In genomic region chr10:248307-248706, GRCh38 we compare ENCODE assay signal across 21 cellular contexts.
"Had no signal": no experiment of that assay in that cellular context is flagged by ENCODE, and none has a peak within 500 bp of the region (broad histone marks: within the 10 kb centered on the region; RNA-seq: fewer than 3 reads in every experiment).

No MANE protein-coding gene starts in this region.

- H3K9me3 Mint-ChIP-seq: endodermal cell; naive thymus-derived CD8-positive, alpha-beta T cell; neural crest cell; stimulated activated memory B cell treated with anti-CD40 and anti-IgM and Interleukin-4, amounts not matched to agents 10 μg/mL and 1 μg/mL and 100 μg/mL, for 72 hours; stimulated activated naive CD8-positive, alpha-beta T cell treated with anti-CD3 and anti-CD28 coated beads, Interleukin-15, Interleukin-2, amounts not matched to agents 100 ng/mL and 50 ng/mL, for 24 hours had no signal

- H3K79me2 ChIP-seq: hepatocyte had no signal

- H3K4me1 ChIP-seq: colonic mucosa, sigmoid colon, tibial artery, upper lobe of right lung, vagina had no signal

- DNase-seq: colonic mucosa; dermis blood vessel endothelial cell; endodermal cell; foreskin melanocyte; left colon; left ventricle myocardium superior; mucosa of descending colon; posterior cingulate gyrus; sigmoid colon; small intestine; stimulated activated CD4-positive, alpha-beta T cell treated with anti-CD3 and anti-CD28 coated beads, Interleukin-4, amount 100 ng/mL, for 1 hour; stimulated activated CD8-positive, alpha-beta memory T cell treated with anti-CD3 and anti-CD28 coated beads, Interleukin-4, amount 100 ng/mL, for 48 hours; tibial artery; upper lobe of right lung had no signal

- H3K4me1 Mint-ChIP-seq: neural crest cell; stimulated activated memory B cell treated with anti-CD40 and anti-IgM and Interleukin-4, amounts not matched to agents 10 μg/mL and 1 μg/mL and 100 μg/mL, for 72 hours had no signal

- H3K4me3 Mint-ChIP-seq: endodermal cell; neural crest cell; stimulated activated memory B cell treated with anti-CD40 and anti-IgM and Interleukin-4, amounts not matched to agents 10 μg/mL and 1 μg/mL and 100 μg/mL, for 72 hours; stimulated activated naive CD8-positive, alpha-beta T cell treated with anti-CD3 and anti-CD28 coated beads, Interleukin-15, Interleukin-2, amounts not matched to agents 100 ng/mL and 50 ng/mL, for 24 hours had no signal

- H3K4me2 ChIP-seq: hepatocyte had no signal

- H3K27ac ChIP-seq: colonic mucosa, hepatocyte, sigmoid colon, tibial artery, upper lobe of right lung, vagina had no signal

- H3K9me3 ChIP-seq: colonic mucosa, mucosa of descending colon, sigmoid colon, tibial artery, upper lobe of right lung, vagina had no signal

- ATAC-seq: left colon; left ventricle myocardium superior; mucosa of descending colon; naive thymus-derived CD8-positive, alpha-beta T cell; stimulated activated memory B cell treated with anti-CD40 and anti-IgM and Interleukin-4, amounts not matched to agents 10 μg/mL and 1 μg/mL and 100 μg/mL, for 72 hours; upper lobe of right lung had no signal

- H3K27me3 Mint-ChIP-seq: naive thymus-derived CD8-positive, alpha-beta T cell; stimulated activated memory B cell treated with anti-CD40 and anti-IgM and Interleukin-4, amounts not matched to agents 10 μg/mL and 1 μg/mL and 100 μg/mL, for 72 hours; stimulated activated naive CD8-positive, alpha-beta T cell treated with anti-CD3 and anti-CD28 coated beads, Interleukin-15, Interleukin-2, amounts not matched to agents 100 ng/mL and 50 ng/mL, for 24 hours had no signal

- H2AFZ ChIP-seq: hepatocyte had no signal

- H3K4me3 ChIP-seq: colonic mucosa, hepatocyte, lung, mucosa of descending colon, sigmoid colon, tibial artery, upper lobe of right lung, vagina had no signal

- H3K36me3 ChIP-seq: colonic mucosa had no signal

- H3K27ac Mint-ChIP-seq: endodermal cell; stimulated activated memory B cell treated with anti-CD40 and anti-IgM and Interleukin-4, amounts not matched to agents 10 μg/mL and 1 μg/mL and 100 μg/mL, for 72 hours; stimulated activated naive CD8-positive, alpha-beta T cell treated with anti-CD3 and anti-CD28 coated beads, Interleukin-15, Interleukin-2, amounts not matched to agents 100 ng/mL and 50 ng/mL, for 24 hours had no signal

- H3K27me3 ChIP-seq: colonic mucosa, hepatocyte, sigmoid colon, tibial artery, upper lobe of right lung, vagina had no signal
